In genomic region chr17:19648475-19649406, GRCh38 we compare ENCODE assay signal across 8 cellular contexts. TPM values are rescaled to one million over a fixed set of nuclear protein-coding genes. Genes with fewer than 3 reads are reported as not detected.
A peak's percentile ranks its signal among the peaks of the same experiment; 100 is the strongest.
DNase-seq lines count a peak whose midpoint lies in the region; TF ChIP-seq lines count a peak whose summit lies in the region.

Gene ALDH3A2, plus strand, starts transcription at chr17:19648751. Its CDS starts 221 bp downstream, at chr17:19648972.

- H4K8ac ChIP-seq in neuronal stem cell (ENCODE audit: low read depth, low read length): peak within 1 kb of the TSS; percentile 94

- H3K79me1 ChIP-seq in neuronal stem cell (ENCODE audit: low read depth, low read length): peaks cover 3% of the 10 kb centered on the region

- H3K36me3 Mint-ChIP-seq in activated naive CD4-positive, alpha-beta T cell treated with anti-CD3 and anti-CD28 coated beads for 36 hours (ENCODE audit: low read depth): peaks cover 10% of the 10 kb centered on the region

- DNase-seq in HFF-Myc (ENCODE audit: extremely low read depth, low read depth) (peak; percentile 62), NAMALWA (ENCODE audit: low spot score) (peak; percentile 89), SK-N-MC (ENCODE audit: low read depth, low spot score) (no peak), foreskin melanocyte (peak; percentile 87), neuronal stem cell (ENCODE audit: low spot score) (peak; percentile 90)
- peak; percentile 94 for DNase-seq in activated naive CD4-positive, alpha-beta T cell treated with anti-CD3 and anti-CD28 coated beads for 36 hours

- H3K14ac ChIP-seq in neuronal stem cell (ENCODE audit: low read length): peak within 1 kb of the TSS; percentile 96

- H3K18ac ChIP-seq in neuronal stem cell (ENCODE audit: low read length): peak within 1 kb of the TSS; percentile 98

- no peaks in the 10 kb centered on the region for H3K27me3 Mint-ChIP-seq in activated naive CD4-positive, alpha-beta T cell treated with anti-CD3 and anti-CD28 coated beads for 36 hours (ENCODE audit: low read depth)

- H2AK5ac ChIP-seq in neuronal stem cell (ENCODE audit: low read depth, low read length): peak within 1 kb of the TSS; percentile 82

- no peak within 1 kb of the TSS for H4K91ac ChIP-seq in neuronal stem cell (ENCODE audit: low read depth, low read length, poor library complexity)

- H3K4me1 ChIP-seq in neuronal stem cell (ENCODE audit: control insufficient read depth in 2 of 2, insufficient read depth in 1 of 2, low read depth in 1 of 2, low read length in 2 of 2): peaks cover 13% of the 10 kb centered on the region in 2 donors

- H3K9me3 ChIP-seq in SK-N-MC (ENCODE audit: low read depth, low read length) (no peaks in the 10 kb centered on the region), neuronal stem cell (replicated peaks in 1 of 2; ENCODE audit: control insufficient read depth in 2 of 2, insufficient read depth in 1 of 2, low read depth in 1 of 2, low read length in 2 of 2) (no peaks in the 10 kb centered on the region)

- peak within 1 kb of the TSS; percentile 98 for H3K23ac ChIP-seq in neuronal stem cell (ENCODE audit: low read depth, low read length, poor library complexity)

- H2BK120ac ChIP-seq in neuronal stem cell (ENCODE audit: low read depth, low read length): peak within 1 kb of the TSS; percentile 10

- H3K4ac ChIP-seq in neuronal stem cell (ENCODE audit: low read length): no peak within 1 kb of the TSS

- H2BK5ac ChIP-seq in neuronal stem cell (ENCODE audit: low read length): peak within 1 kb of the TSS; percentile 57

- CTCF ChIA-PET in activated naive CD4-positive, alpha-beta T cell treated with anti-CD3 and anti-CD28 coated beads for 36 hours (lab: Charles Lee): interaction anchor here (0.9 to 3.5 kb wide), 10 partner anchors 26 to 286 kb away, joined by 3 to 24 read pairs (median 4); partner anchors contain the start of gene B9D1

- WGBS in neuronal stem cell (ENCODE audit: extremely low coverage in 2 of 2, insufficient read length in 2 of 2, insufficient replicate concordance in 1 of 2), 2 donors: no CpG with 5 or more reads among the region's 73 CpGs

- peak within 1 kb of the TSS; percentile 93 for H3K4me2 ChIP-seq in neuronal stem cell (ENCODE audit: insufficient read depth, low read length, poor library complexity, severe bottlenecking)

- H2AFZ ChIP-seq in neuronal stem cell (ENCODE audit: low read length): peak within 1 kb of the TSS; percentile 88

- no peaks in the 10 kb centered on the region for H3K9me3 Mint-ChIP-seq in activated naive CD4-positive, alpha-beta T cell treated with anti-CD3 and anti-CD28 coated beads for 36 hours

- TF ChIP-seq CTCF in HFF-Myc (IDR thresholded peaks at IDR 0.05; ENCODE audit: low read depth, low read length, missing control alignments) (no peak), subcutaneous adipose tissue (IDR thresholded peaks at IDR 0.05; ENCODE audit: low read depth) (no peak)

- peaks cover 32% of the 10 kb centered on the region for H3K4me1 Mint-ChIP-seq in activated naive CD4-positive, alpha-beta T cell treated with anti-CD3 and anti-CD28 coated beads for 36 hours (ENCODE audit: low read depth)

- intact Hi-C loops in activated naive CD4-positive, alpha-beta T cell treated with anti-CD3 and anti-CD28 coated beads for 36 hours (cut with micrococcal nuclease): loop anchor here (1.0 to 5.0 kb wide), 5 partner anchors 99 to 330 kb away; partner anchors contain the start of genes ALDH3A1, B9D1 and MAPK7

- H3K9ac ChIP-seq in SK-N-MC (ENCODE audit: insufficient read length): peak within 1 kb of the TSS; percentile 62
- H3K9ac ChIP-seq in neuronal stem cell (ENCODE audit: low read depth, low read length, poor library complexity): peak within 1 kb of the TSS; percentile 98

- peaks cover 0 to 8% (median 0%) of the 10 kb centered on the region in 3 experiments for H3K27me3 ChIP-seq in neuronal stem cell (ENCODE audit: control insufficient read depth in 3 of 3, insufficient read depth in 3 of 3, low read depth in 1 of 3, low read length in 3 of 3)

- H2BK15ac ChIP-seq in neuronal stem cell (ENCODE audit: low read length): peak within 1 kb of the TSS; percentile 63

- peak within 1 kb of the TSS; percentile 63 for H2BK12ac ChIP-seq in neuronal stem cell (ENCODE audit: low read length)

- H3K27ac ChIP-seq in SK-N-MC (peak within 1 kb of the TSS; percentile 40; the same call in 1 of the 2 replicates), neuronal stem cell (replicated peaks; ENCODE audit: low read length) (peak within 1 kb of the TSS; percentile 90)

- H3K36me3 ChIP-seq in SK-N-MC (ENCODE audit: insufficient read depth, low read length) (peaks cover 20% of the 10 kb centered on the region), neuronal stem cell (replicated peaks in 1 of 2; ENCODE audit: control insufficient read depth in 2 of 2, insufficient read depth in 2 of 2, low read length in 2 of 2) (peaks cover 3 to 16% of the 10 kb centered on the region in 2 donors)

- H3K4me3 Mint-ChIP-seq in activated naive CD4-positive, alpha-beta T cell treated with anti-CD3 and anti-CD28 coated beads for 36 hours: peak within 1 kb of the TSS; percentile 90

- peak within 1 kb of the TSS; percentile 73 for H3K27ac Mint-ChIP-seq in activated naive CD4-positive, alpha-beta T cell treated with anti-CD3 and anti-CD28 coated beads for 36 hours

- peak within 1 kb of the TSS; percentile 60 for H3K4me3 ChIP-seq in GM08714 (ENCODE audit: low read length)
- peak within 1 kb of the TSS; percentile 72 for H3K4me3 ChIP-seq in HFF-Myc (replicated peaks; ENCODE audit: low read depth, low read length)
- H3K4me3 ChIP-seq in SK-N-MC: peak within 1 kb of the TSS; percentile 97
- peak within 1 kb of the TSS; percentile 63 to 83 for H3K4me3 ChIP-seq in neuronal stem cell (ENCODE audit: low read length in 2 of 2)

RNA-seq across cellular contexts. Expression of gene ALDH3A2, which starts in this region (rescaled TPM):
- total RNA-seq in activated naive CD4-positive, alpha-beta T cell treated with anti-CD3 and anti-CD28 coated beads for 36 hours: 10 to 100 TPM; 21.0 to 22.3 TPM
- 45.6 TPM for polyA plus RNA-seq in neuronal stem cell (2013, experiment 1 of 2)
- polyA plus RNA-seq in neuronal stem cell (2013, experiment 2 of 2): 45.4 TPM
- total RNA-seq in subcutaneous adipose tissue: 100 to 1,000 TPM; 117 to 177 (median 133) TPM

Comparison
In these comparisons a context has a peak if more than half of its experiments do, and no peak if none do; other contexts are left out.
1. RNA of gene ALDH3A2 (total RNA-seq): 117 to 177 TPM in subcutaneous adipose tissue; 21.0 to 22.3 TPM in activated naive CD4-positive, alpha-beta T cell treated with anti-CD3 and anti-CD28 coated beads for 36 hours; every median in the first group is over 4 times any median in the second.
2. Peak in every context shown above with its lines, with median percentiles within 50 percentile points of each other: H3K4me3 ChIP-seq.